8 cellular contexts compared by ENCODE assay signal in genomic region chr12:62466018-62466595, GRCh38. TPM values are rescaled to one million over a fixed set of nuclear protein-coding genes. Genes with fewer than 3 reads are reported as not detected.
DNase-seq lines count a peak whose midpoint lies in the region; ATAC-seq and TF ChIP-seq lines count a peak whose summit lies in the region.

No MANE protein-coding gene starts in this region.

- no peaks in the 10 kb centered on the region for H3K9me3 ChIP-seq in mammary epithelial cell (replicated peaks; ENCODE audit: insufficient read depth, low read length)
- H3K9me3 ChIP-seq in skeletal muscle satellite cell (replicated peaks; ENCODE audit: low read length) = no peaks in the 10 kb centered on the region

- H4K20me1 ChIP-seq in mammary epithelial cell (ENCODE audit: insufficient read depth, low read length) = no peaks in the 10 kb centered on the region

- H3K4me3 ChIP-seq in mammary epithelial cell (replicated peaks in 1 of 3; ENCODE audit: insufficient read depth in 1 of 3, low read depth in 2 of 3, low read length in 3 of 3) = peak overlapping the region; percentile 63 to 84 (median 81)
- H3K4me3 ChIP-seq in skeletal muscle satellite cell (ENCODE audit: low read length) = peak overlapping the region; percentile 92

- peak; percentile 23 for ATAC-seq in GM19455 (IDR thresholded peaks at IDR 0.05; ENCODE audit: unreplicated experiment)
- ATAC-seq in HG03521 (IDR thresholded peaks at IDR 0.05; ENCODE audit: unreplicated experiment) = peak; percentile 20

- in situ Hi-C loops in mammary epithelial cell (cut with MboI; ENCODE audit: low sequenced_read_pairs in 2 of 2) = no loop called here

- H2AFZ ChIP-seq in mammary epithelial cell (ENCODE audit: low read depth, low read length) = peak overlapping the region; percentile 96

- dilution Hi-C loops in mammary epithelial cell (cut with HindIII; ENCODE audit: low sequenced_read_pairs) = no loop called here

- H3K79me2 ChIP-seq in mammary epithelial cell (ENCODE audit: insufficient read depth, low read length) = peaks cover 45% of the 10 kb centered on the region

- H3K36me3 ChIP-seq in mammary epithelial cell (ENCODE audit: insufficient read depth, low read length) = no peaks in the 10 kb centered on the region
- H3K36me3 ChIP-seq in skeletal muscle satellite cell (ENCODE audit: insufficient read depth, low read length) = no peaks in the 10 kb centered on the region

- TF ChIP-seq CTCF in mammary epithelial cell (conservative IDR thresholded peaks at IDR 0.05 in 1 of 2, IDR thresholded peaks at IDR 0.05 in 1 of 2; ENCODE audit: extremely low read depth in 1 of 2, insufficient read depth in 1 of 2, low read depth in 1 of 2, low read length in 2 of 2) = no peak

- H3K4me1 ChIP-seq in mammary epithelial cell (ENCODE audit: insufficient read depth, low read length) (peaks cover 6% of the 10 kb centered on the region), skeletal muscle satellite cell (ENCODE audit: control insufficient read depth, insufficient read depth, low read length) (peaks cover 2% of the 10 kb centered on the region)

- BruUV-seq in mammary epithelial cell (replicated peaks; lab: Mats Ljungman, UMichigan) = no TSS peak

- intact Hi-C loops in mammary epithelial cell (cut with micrococcal nuclease) = no loop called here

- H3K27me3 ChIP-seq in mammary epithelial cell (ENCODE audit: insufficient read depth, low read length) (no peaks in the 10 kb centered on the region), skeletal muscle satellite cell (ENCODE audit: control insufficient read depth, insufficient read depth, low read length) (no peaks in the 10 kb centered on the region)

- H3K4me2 ChIP-seq in mammary epithelial cell (ENCODE audit: insufficient read depth, low read depth, low read length) (peak overlapping the region; percentile 95), skeletal muscle satellite cell (ENCODE audit: low read length) (peak overlapping the region; percentile 87)

- H3K9ac ChIP-seq in mammary epithelial cell (ENCODE audit: insufficient read depth, low read length) = peak overlapping the region; percentile 84
- peak overlapping the region; percentile 98 for H3K9ac ChIP-seq in skeletal muscle satellite cell (ENCODE audit: low read depth, low read length)

- 1% methylated on average over 16 of the region's 16 CpGs for WGBS in mammary epithelial cell (ENCODE audit: low coverage, missing lambda C conversion rate)

- peak overlapping the region; percentile 77 for H3K27ac ChIP-seq in mammary epithelial cell (ENCODE audit: insufficient read depth, low read depth, low read length)

- DNase-seq in Daoy (ENCODE audit: low read depth) (peak; percentile 42), SK-N-DZ (ENCODE audit: low spot score) (peak; percentile 21), mammary epithelial cell (peak; percentile 27), iPS-NIHi7 (ENCODE audit: extremely low spot score) (peak; percentile 64), NCI-H1930 (lab: John Stamatoyannopoulos, UW) (no peak)

- CTCF ChIA-PET in mammary epithelial cell (lab: Charles Lee; ENCODE audit: low non-redundant PET) = no interaction called here

RNA-seq across cellular contexts. Expression of gene MON2, which starts 0.5 kb away (rescaled TPM):
- total RNA-seq in Daoy (2014; rRNA removed; shearing (Covaris generic)) = 18.2 and 27.9 TPM in 2 replicates
- 5.8 and 8.9 TPM in 2 replicates for polyA plus RNA-seq in SK-N-DZ (2014; cell fraction: cytosol; rRNA removed)
- 36.7 and 40.4 TPM in 2 replicates for polyA plus RNA-seq in SK-N-DZ (2014; cell fraction: nucleus; rRNA removed)
- 10 to 100 TPM; 39.5 to 45.1 TPM for total RNA-seq in mammary epithelial cell
- 2.7 TPM for polyA plus RNA-seq in mammary epithelial cell
- 23.6 TPM for polyA minus RNA-seq in mammary epithelial cell
- 28.8 and 37.3 TPM in 2 replicates for total RNA-seq in skeletal muscle satellite cell (2012; rRNA removed)

Comparison
In these comparisons a context has a peak if more than half of its experiments do, and no peak if none do; other contexts are left out.
1. DNase-seq: peak in Daoy (single experiment), SK-N-DZ (single experiment), mammary epithelial cell (single experiment) and iPS-NIHi7 (single experiment); none in NCI-H1930 (0 of 2).